Comparison of ENCODE assay signal across 11 cellular contexts in the genomic region with DNA sequence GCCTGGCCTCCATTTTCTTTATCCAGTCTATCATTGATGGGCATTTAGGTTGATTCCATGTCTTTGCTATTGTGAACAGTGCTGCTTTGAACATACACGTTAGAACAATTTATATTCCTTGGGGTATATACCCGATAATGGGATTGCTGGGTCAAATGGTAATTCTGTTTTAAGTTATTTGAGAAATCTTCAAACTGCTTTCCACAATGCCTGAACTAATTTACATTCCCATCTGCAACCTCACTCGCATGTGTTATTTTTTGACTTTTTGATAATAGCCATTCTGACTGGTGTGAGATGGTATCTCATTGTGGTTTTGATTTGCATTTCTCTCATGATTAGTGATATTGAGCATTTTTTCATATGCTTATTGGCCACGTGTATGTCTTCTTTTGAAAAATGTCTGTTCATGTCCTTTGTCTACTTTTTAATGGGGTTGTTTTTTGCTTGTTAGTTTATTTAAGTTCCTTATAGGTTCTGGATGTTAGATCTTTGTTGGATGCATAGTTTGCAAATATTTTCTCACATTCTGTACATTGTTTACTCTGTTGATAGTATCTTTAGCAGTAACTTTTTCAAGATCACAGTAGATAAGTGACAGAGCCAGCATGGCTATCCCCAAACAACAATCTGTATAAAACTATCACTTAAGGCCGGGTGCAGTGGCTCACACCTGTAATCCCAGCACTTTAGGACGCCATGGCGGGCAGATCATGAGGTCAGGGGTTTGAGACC. TPM values are rescaled to one million over a fixed set of nuclear protein-coding genes. Genes with fewer than 3 reads are reported as not detected.
DNase-seq lines count a peak whose midpoint lies in the region; FAIRE-seq and TF ChIP-seq lines count a peak whose summit lies in the region.
"Not testable (repeated sequence)": the region's sequence is repeated elsewhere in the genome, so short reads cannot be mapped to it uniquely, and the experiment has no call there.
"Had no signal": no experiment of that assay in that cellular context is flagged by ENCODE, and none has a peak within 500 bp of the region (broad histone marks: within the 10 kb centered on the region; RNA-seq: fewer than 3 reads in every experiment).

No MANE protein-coding gene starts in this region.

- H4K8ac ChIP-seq in trophoblast cell (ENCODE audit: low read depth, low read length) = not testable (repeated sequence)

- H3K14ac ChIP-seq in trophoblast cell (ENCODE audit: low read length) = not testable (repeated sequence)

- not testable (repeated sequence) for H2AFZ ChIP-seq in astrocyte (ENCODE audit: low read depth, low read length); trophoblast cell (ENCODE audit: insufficient read depth, low read length, poor library complexity)

- WGBS in trophoblast cell (ENCODE audit: extremely low coverage, insufficient coverage, insufficient read length) = no CpG with 5 or more reads among the region's 7 CpGs

- not testable (repeated sequence) for H3K9me3 Mint-ChIP-seq in astrocyte (ENCODE audit: unreplicated experiment)

- not testable (repeated sequence) for H3K9ac ChIP-seq in astrocyte (ENCODE audit: low read length); trophoblast cell (ENCODE audit: low read length)

- H3K9me3 ChIP-seq in DOHH2 (ENCODE audit: control insufficient read depth, insufficient read depth, low read length); HAP-1; astrocyte (ENCODE audit: insufficient read depth, low read depth, low read length); trophoblast cell (ENCODE audit: insufficient read depth, low read depth, low read length): not testable (repeated sequence)

- not testable (repeated sequence) for H4K91ac ChIP-seq in trophoblast cell (ENCODE audit: low read depth, low read length)

- not testable (repeated sequence) for H3K4me3 Mint-ChIP-seq in astrocyte (ENCODE audit: unreplicated experiment)

- peak overlapping the region; percentile 59 for H3K27ac ChIP-seq in 22Rv1
- H3K27ac ChIP-seq in DOHH2 (ENCODE audit: low read depth, low read length); astrocyte (ENCODE audit: low read depth, low read length); trophoblast cell (ENCODE audit: low read depth, low read length): not testable (repeated sequence)

- in situ Hi-C loops in HAP-1 (cut with MboI; ENCODE audit: low sequenced_read_pairs) = not testable (repeated sequence)

- not testable (repeated sequence) for H3K23ac ChIP-seq in trophoblast cell (ENCODE audit: low read length)

- TF ChIP-seq CTCF in 22Rv1 (IDR thresholded peaks at IDR 0.05); DOHH2 (IDR thresholded peaks at IDR 0.05; ENCODE audit: low read depth, low read length, poor library complexity, severe bottlenecking); LNCaP clone FGC (IDR thresholded peaks at IDR 0.05; ENCODE audit: control insufficient read depth, extremely low read depth, insufficient read depth); astrocyte (IDR thresholded peaks at IDR 0.05; ENCODE audit: insufficient read depth, low read depth, low read length); fibroblast of villous mesenchyme (IDR thresholded peaks at IDR 0.05; ENCODE audit: insufficient read depth, low read depth, low read length): not testable (repeated sequence)

- H3K9me2 ChIP-seq in DOHH2 (replicated peaks; ENCODE audit: control insufficient read depth, low read length) = not testable (repeated sequence)

- H3K36me3 Mint-ChIP-seq in astrocyte (ENCODE audit: low read depth, unreplicated experiment) = not testable (repeated sequence)

- H3K27ac Mint-ChIP-seq in astrocyte (ENCODE audit: unreplicated experiment) = peak overlapping the region; percentile 11

- H2AK5ac ChIP-seq in trophoblast cell (ENCODE audit: low read length) = not testable (repeated sequence)

- H3K79me2 ChIP-seq in DOHH2 (ENCODE audit: control insufficient read depth, low read length); astrocyte (ENCODE audit: insufficient read depth, low read length); trophoblast cell (ENCODE audit: control insufficient read depth, insufficient read depth, low read length, poor library complexity): not testable (repeated sequence)

- peak overlapping the region; percentile 10; the same call in 1 of the 2 replicates for H3K4me2 ChIP-seq in DOHH2 (ENCODE audit: low read length)
- not testable (repeated sequence) for H3K4me2 ChIP-seq in astrocyte (ENCODE audit: low read length); trophoblast cell (ENCODE audit: low read length)

- not testable (repeated sequence) for H3K79me1 ChIP-seq in trophoblast cell (ENCODE audit: low read length)

- FAIRE-seq in astrocyte (lab: Jason Lieb, UNC) = peak; percentile 47

- H3F3A ChIP-seq in DOHH2 (ENCODE audit: control insufficient read depth, insufficient read depth) = not testable (repeated sequence)

- H3K4me1 ChIP-seq in DOHH2 (ENCODE audit: control insufficient read depth, low read length); astrocyte (ENCODE audit: insufficient read depth, low read length); trophoblast cell (ENCODE audit: control insufficient read depth in 1 of 2, insufficient read depth in 2 of 2, low read length in 2 of 2): not testable (repeated sequence)
- peaks cover 13% of the 10 kb centered on the region for H3K4me1 ChIP-seq in HAP-1

- H3K4me3 ChIP-seq in DOHH2 (ENCODE audit: low read length); HAP-1; LNCaP clone FGC (ENCODE audit: low read depth, low read length); astrocyte (ENCODE audit: insufficient read depth, low read depth, low read length); fibroblast of villous mesenchyme (ENCODE audit: low read depth, low read length); trophoblast cell (ENCODE audit: low read depth, low read length): not testable (repeated sequence)

- not testable (repeated sequence) for H4K12ac ChIP-seq in trophoblast cell (ENCODE audit: low read depth, low read length)

- not testable (repeated sequence) for H3K27me3 Mint-ChIP-seq in astrocyte (ENCODE audit: low read depth, unreplicated experiment)

- not testable (repeated sequence) for H2BK12ac ChIP-seq in trophoblast cell (ENCODE audit: low read length)

- DNase-seq in HAP-1 (ENCODE audit: low spot score in 2 of 2) (peak; percentile 29 to 65), LNCaP clone FGC (ENCODE audit: low read depth) (peak; percentile 47), fibroblast of villous mesenchyme (ENCODE audit: low read depth) (peak; percentile 26), trophoblast cell (peak; percentile 38 to 77)
- not testable (repeated sequence) for DNase-seq in astrocyte (ENCODE audit: low read depth)

- not testable (repeated sequence) for H3K27me3 ChIP-seq in DOHH2 (ENCODE audit: control insufficient read depth, low read length); HAP-1 (ENCODE audit: low read depth); astrocyte (ENCODE audit: insufficient read depth, low read length); trophoblast cell (ENCODE audit: insufficient read depth, low read length)

- not testable (repeated sequence) for H3K36me3 ChIP-seq in DOHH2 (ENCODE audit: control insufficient read depth, low read length); astrocyte (ENCODE audit: insufficient read depth, low read length)
- H3K36me3 ChIP-seq in HAP-1 (replicated peaks) = peaks cover 14% of the 10 kb centered on the region
- H3K36me3 ChIP-seq in trophoblast cell (ENCODE audit: control insufficient read depth in 1 of 2, insufficient read depth in 2 of 2, low read length in 2 of 2) = peaks cover 19 to 21% of the 10 kb centered on the region in 2 experiments

- not testable (repeated sequence) for H3K4ac ChIP-seq in trophoblast cell (ENCODE audit: low read depth, low read length)

- not testable (repeated sequence) for H4K20me1 ChIP-seq in DOHH2 (ENCODE audit: control insufficient read depth, insufficient read depth, low read depth, low read length); astrocyte (ENCODE audit: insufficient read depth, low read length)

- not testable (repeated sequence) for H3K18ac ChIP-seq in trophoblast cell (ENCODE audit: low read length)

- H2BK120ac ChIP-seq in trophoblast cell (ENCODE audit: insufficient read depth, low read length, poor library complexity) = not testable (repeated sequence)

- not testable (repeated sequence) for H3K4me1 Mint-ChIP-seq in astrocyte (ENCODE audit: low read depth, unreplicated experiment)

- not testable (repeated sequence) for H2BK5ac ChIP-seq in trophoblast cell (ENCODE audit: low read depth, low read length, poor library complexity)

RNA-seq across cellular contexts. Expression of a gene that starts 13.9 kb away (rescaled TPM):
- total RNA-seq in astrocyte (42.0 and 45.7 TPM in 2 replicates), fibroblast of villous mesenchyme (21.2 and 22.2 TPM in 2 replicates)
- polyA plus RNA-seq in trophoblast cell (2013) = 14.0 and 15.0 TPM in 2 replicates

RNA-seq across cellular contexts. Expression of a gene that starts 26.2 kb away (rescaled TPM):
- total RNA-seq in astrocyte (0.70 TPM in 1 of 2 replicates, not detected in the other), fibroblast of villous mesenchyme (not detected in 2 replicates)
- 0.04 and 0.07 TPM in 2 replicates for polyA plus RNA-seq in trophoblast cell (2013)
- total RNA-seq: CD4-positive, CD25-positive, alpha-beta regulatory T cell; CD8-positive, alpha-beta T cell; G401 had no signal
- polyA plus RNA-seq: CD4-positive, CD25-positive, alpha-beta regulatory T cell had no signal

RNA-seq across cellular contexts. Expression of a gene that starts 36.9 kb away (rescaled TPM):
- total RNA-seq in astrocyte (44.1 and 51.8 TPM in 2 replicates), fibroblast of villous mesenchyme (28.5 and 48.0 TPM in 2 replicates)
- polyA plus RNA-seq in trophoblast cell (2013) = 57.4 and 59.4 TPM in 2 replicates

RNA-seq across cellular contexts. Expression of a gene that starts 37.4 kb away (rescaled TPM):
- total RNA-seq in astrocyte = 1.3 and 1.4 TPM in 2 replicates
- total RNA-seq in fibroblast of villous mesenchyme = 0.64 and 0.86 TPM in 2 replicates
- 1.4 TPM in 2 replicates for polyA plus RNA-seq in trophoblast cell (2013)
- total RNA-seq: CD4-positive, CD25-positive, alpha-beta regulatory T cell had no signal

RNA-seq across cellular contexts. Expression of a gene that starts 50.8 kb away (rescaled TPM):
- total RNA-seq in astrocyte (0.61 and 2.5 TPM in 2 replicates), fibroblast of villous mesenchyme (0.32 TPM in 1 of 2 replicates, not detected in the other)
- polyA plus RNA-seq in trophoblast cell (2013) = 9.3 and 9.6 TPM in 2 replicates
- total RNA-seq: A673; CD4-positive, CD25-positive, alpha-beta regulatory T cell; CD8-positive, alpha-beta T cell had no signal
